In genomic region chr5:15694694-15695093, GRCh38 we compare ENCODE assay signal across 11 cellular contexts.
DNase-seq lines count a peak whose midpoint lies in the region; ATAC-seq and TF ChIP-seq lines count a peak whose summit lies in the region.
"Had no signal": no experiment of that assay in that cellular context is flagged by ENCODE, and none has a peak within 500 bp of the region (broad histone marks: within the 10 kb centered on the region; RNA-seq: fewer than 3 reads in every experiment).

No MANE protein-coding gene starts in this region.

- 11 to 23% (median 18%) methylated on average over 2 of the region's 2 CpGs for WGBS in adrenal gland, 4 donors

- H3K27ac Mint-ChIP-seq in nephron progenitor cell (peak overlapping the region; percentile 73), natural killer cell (no peak overlapping the region)
- H3K27ac Mint-ChIP-seq: activated B cell treated with CpG ODN at 0.5 μM for 24 hours, memory B cell had no signal

- H3K4me1 Mint-ChIP-seq in nephron progenitor cell (peaks cover 25% of the 10 kb centered on the region), natural killer cell (no peaks in the 10 kb centered on the region)
- H3K4me1 Mint-ChIP-seq: activated B cell treated with CpG ODN at 0.5 μM for 24 hours, memory B cell had no signal

- H3K27me3 ChIP-seq in adrenal gland (no peaks in the 10 kb centered on the region), vagina (no peaks in the 10 kb centered on the region)
- H3K27me3 ChIP-seq: MG63 had no signal

- peak overlapping the region in 1 of 4 donors; percentile 18 for H3K4me3 ChIP-seq in adrenal gland
- no peak overlapping the region for H3K4me3 ChIP-seq in fibroblast of villous mesenchyme (ENCODE audit: low read depth, low read length)
- no peak overlapping the region for H3K4me3 ChIP-seq in vagina
- H3K4me3 ChIP-seq: MG63 had no signal

- TF ChIP-seq CTCF in adrenal gland (IDR thresholded peaks at IDR 0.05) = no peak
- no peak for TF ChIP-seq CTCF in fibroblast of villous mesenchyme (IDR thresholded peaks at IDR 0.05; ENCODE audit: insufficient read depth, low read depth, low read length)
- TF ChIP-seq CTCF in nephron progenitor cell (IDR thresholded peaks at IDR 0.05) = no peak
- TF ChIP-seq CTCF in vagina (IDR thresholded peaks at IDR 0.05) = no peak
- no peak for TF ChIP-seq CTCF in natural killer cell (IDR thresholded peaks at IDR 0.05)

- no peaks in the 10 kb centered on the region for H3K9me3 ChIP-seq in adrenal gland (replicated peaks in 1 of 3)
- H3K9me3 ChIP-seq in vagina = no peaks in the 10 kb centered on the region
- H3K9me3 ChIP-seq: MG63 had no signal

- H3K36me3 Mint-ChIP-seq in nephron progenitor cell (ENCODE audit: low read depth) (peaks cover 16% of the 10 kb centered on the region), natural killer cell (no peaks in the 10 kb centered on the region)
- H3K36me3 Mint-ChIP-seq: memory B cell had no signal

- H3K4me3 Mint-ChIP-seq in nephron progenitor cell = no peak overlapping the region
- no peak overlapping the region for H3K4me3 Mint-ChIP-seq in natural killer cell
- H3K4me3 Mint-ChIP-seq: activated B cell treated with CpG ODN at 0.5 μM for 24 hours, memory B cell had no signal

- TF ChIP-seq POLR2A in adrenal gland (IDR thresholded peaks at IDR 0.05) (no peak), vagina (IDR thresholded peaks at IDR 0.05) (no peak)

- H3K9me3 Mint-ChIP-seq in nephron progenitor cell (peaks cover 3% of the 10 kb centered on the region), natural killer cell (peaks cover 10 to 22% of the 10 kb centered on the region in 2 donors)

- H3K36me3 ChIP-seq in adrenal gland (replicated peaks in 1 of 2) (no peaks in the 10 kb centered on the region), vagina (no peaks in the 10 kb centered on the region)
- H3K36me3 ChIP-seq: MG63 had no signal

- H3K27me3 Mint-ChIP-seq in nephron progenitor cell (ENCODE audit: low read depth, poor library complexity) (no peaks in the 10 kb centered on the region), natural killer cell (ENCODE audit: low read depth in 2 of 2) (no peaks in the 10 kb centered on the region)
- H3K27me3 Mint-ChIP-seq: activated B cell treated with CpG ODN at 0.5 μM for 24 hours, memory B cell had no signal

- no peak for ATAC-seq in natural killer cell
- no peak for ATAC-seq in HG03135 (IDR thresholded peaks at IDR 0.05; ENCODE audit: unreplicated experiment)

- intact Hi-C loops in adrenal gland (cut with DNase I) (no loop called here), vagina (cut with DNase I) (no loop called here), natural killer cell (cut with micrococcal nuclease) (no loop called here)

- peak overlapping the region; percentile 25 to 87 (median 68) for H3K27ac ChIP-seq in adrenal gland
- H3K27ac ChIP-seq in vagina = peak overlapping the region; percentile 81

- peaks cover 22 to 26% of the 10 kb centered on the region in 2 donors for H3K4me1 ChIP-seq in adrenal gland (replicated peaks in 1 of 2)
- H3K4me1 ChIP-seq in vagina = peaks cover 48% of the 10 kb centered on the region

- peak in 3 of 7 donors; percentile 29 to 39 (median 32) for DNase-seq in adrenal gland
- DNase-seq in fibroblast of villous mesenchyme (ENCODE audit: low read depth) = peak; percentile 60
- no peak for DNase-seq in nephron progenitor cell
- DNase-seq in vagina (ENCODE audit: extremely low spot score in 2 of 2) = no peak
- DNase-seq in activated CD8-positive, alpha-beta memory T cell treated with anti-CD3 and anti-CD28 coated beads, Interleukin-2, amount 50 U/mL, for 4 hours = no peak
- DNase-seq in natural killer cell = no peak
- DNase-seq: activated B cell treated with CpG ODN at 0.5 μM for 24 hours; activated CD8-positive, alpha-beta memory T cell treated with anti-CD3 and anti-CD28 coated beads, Interleukin-2, amount 50 U/mL, for 48 hours; MG63 had no signal
